In genomic region chr2:108288534-108289106, GRCh38 we compare ENCODE assay signal across 1 cellular context.
TF ChIP-seq lines count a peak whose summit lies in the region.

Gene SULT1C2 (plus strand): TSS chr2:108288895. CDS start chr2:108293668, 4,773 bp downstream.

TF ChIP-seq in HepG2, 621 proteins besides CTCF, POLR2A, EP300 and RAD21 (continued from another document and continues in another):
- no peak for TF ChIP-seq STAT6 (CRISPR knock-in tag; IDR thresholded peaks at IDR 0.05; ENCODE audit: borderline replicate concordance)
- peak; percentile 67; the same call in 1 of the 2 replicates for TF ChIP-seq AHDC1 (CRISPR knock-in tag; IDR thresholded peaks at IDR 0.05; ENCODE audit: borderline replicate concordance)
- no peak for TF ChIP-seq SKIL (CRISPR knock-in tag; IDR thresholded peaks at IDR 0.05; ENCODE audit: borderline replicate concordance)
- TF ChIP-seq ZNF251 (CRISPR knock-in tag; IDR thresholded peaks at IDR 0.05): no peak
- TF ChIP-seq NFRKB (IDR thresholded peaks at IDR 0.05): no peak
- TF ChIP-seq SMC3 (IDR thresholded peaks at IDR 0.05; ENCODE audit: low read length): peak; percentile 12; the same call in 1 of the 2 replicates
- TF ChIP-seq CENPBD1 (CRISPR knock-in tag; IDR thresholded peaks at IDR 0.05; ENCODE audit: borderline replicate concordance, low read depth): no peak
- no peak for TF ChIP-seq THYN1 (CRISPR knock-in tag; IDR thresholded peaks at IDR 0.05; ENCODE audit: borderline replicate concordance, low read depth)
- no peak for TF ChIP-seq ARNT2 (CRISPR knock-in tag; IDR thresholded peaks at IDR 0.05; ENCODE audit: low read depth)
- TF ChIP-seq DZIP1 (CRISPR knock-in tag; IDR thresholded peaks at IDR 0.05): no peak
- no peak for TF ChIP-seq ZNF841 (CRISPR knock-in tag; IDR thresholded peaks at IDR 0.05; ENCODE audit: borderline replicate concordance)
- TF ChIP-seq ZNF562 (CRISPR knock-in tag; IDR thresholded peaks at IDR 0.05; ENCODE audit: borderline replicate concordance): no peak
- no peak for TF ChIP-seq TEF (CRISPR knock-in tag; IDR thresholded peaks at IDR 0.05)
- no peak for TF ChIP-seq ZBTB25 (CRISPR knock-in tag; IDR thresholded peaks at IDR 0.05)
- no peak for TF ChIP-seq TBP (CRISPR knock-in tag; IDR thresholded peaks at IDR 0.05)
- TF ChIP-seq HMG20A (CRISPR knock-in tag; IDR thresholded peaks at IDR 0.05; ENCODE audit: borderline replicate concordance): peak; percentile 42; the same call in 1 of the 2 replicates
- TF ChIP-seq WIZ (CRISPR knock-in tag; IDR thresholded peaks at IDR 0.05): no peak
- peak; percentile 76; the same call in 1 of the 2 replicates for TF ChIP-seq ZNF792 (CRISPR knock-in tag; IDR thresholded peaks at IDR 0.05)
- peak; percentile 5; the same call in 1 of the 2 replicates for TF ChIP-seq THAP11 (CRISPR knock-in tag; IDR thresholded peaks at IDR 0.05)
- 0 out of 2 replicates have a peak, but pooled peaks have one; percentile 49 for TF ChIP-seq ZFP1 (CRISPR knock-in tag; IDR thresholded peaks at IDR 0.05)
- TF ChIP-seq ZSCAN29 (CRISPR knock-in tag; conservative IDR thresholded peaks at IDR 0.05): peak; percentile 100
- no peak for TF ChIP-seq ZNF207 (IDR thresholded peaks at IDR 0.05; ENCODE audit: borderline replicate concordance)
- peak; percentile 85 for TF ChIP-seq ZMYM4 (CRISPR knock-in tag; IDR thresholded peaks at IDR 0.05)
- TF ChIP-seq ZNF710 (CRISPR knock-in tag; IDR thresholded peaks at IDR 0.05; ENCODE audit: borderline replicate concordance): peak; percentile 77; the same call in 1 of the 2 replicates
- no peak for TF ChIP-seq RFX3 (CRISPR knock-in tag; IDR thresholded peaks at IDR 0.05)
- TF ChIP-seq ZSCAN25 (CRISPR knock-in tag; IDR thresholded peaks at IDR 0.05): no peak
- peak; percentile 6; the same call in 1 of the 2 replicates for TF ChIP-seq STAG1 (CRISPR knock-in tag; IDR thresholded peaks at IDR 0.05)
- TF ChIP-seq RFX5 (IDR thresholded peaks at IDR 0.05; ENCODE audit: low read depth, low read length): no peak
- TF ChIP-seq ZNF609 (CRISPR knock-in tag; IDR thresholded peaks at IDR 0.05; ENCODE audit: borderline replicate concordance): no peak
- TF ChIP-seq NR2F6 (IDR thresholded peaks at IDR 0.05): peak; percentile 53
- TF ChIP-seq NR2F6 (CRISPR knock-in tag; IDR thresholded peaks at IDR 0.05): peak; percentile 77
- TF ChIP-seq RNF2 (conservative IDR thresholded peaks at IDR 0.05; ENCODE audit: low read depth): no peak
- no peak for TF ChIP-seq ZNF337 (CRISPR knock-in tag; IDR thresholded peaks at IDR 0.05; ENCODE audit: borderline replicate concordance, low read depth)
- TF ChIP-seq GABPA (IDR thresholded peaks at IDR 0.05; ENCODE audit: low read depth, low read length): no peak
- TF ChIP-seq GABPA (CRISPR knock-in tag; IDR thresholded peaks at IDR 0.05; ENCODE audit: low read depth): peak; percentile 77
- no peak for TF ChIP-seq ZNF564 (CRISPR knock-in tag; IDR thresholded peaks at IDR 0.05)
- TF ChIP-seq ATAD3A (CRISPR knock-in tag; IDR thresholded peaks at IDR 0.05): no peak
- TF ChIP-seq ZBTB38 (CRISPR knock-in tag; IDR thresholded peaks at IDR 0.05): peak; percentile 41; the same call in 1 of the 2 replicates
